ENCODE assay signal across 8 cellular contexts in the genomic region with DNA sequence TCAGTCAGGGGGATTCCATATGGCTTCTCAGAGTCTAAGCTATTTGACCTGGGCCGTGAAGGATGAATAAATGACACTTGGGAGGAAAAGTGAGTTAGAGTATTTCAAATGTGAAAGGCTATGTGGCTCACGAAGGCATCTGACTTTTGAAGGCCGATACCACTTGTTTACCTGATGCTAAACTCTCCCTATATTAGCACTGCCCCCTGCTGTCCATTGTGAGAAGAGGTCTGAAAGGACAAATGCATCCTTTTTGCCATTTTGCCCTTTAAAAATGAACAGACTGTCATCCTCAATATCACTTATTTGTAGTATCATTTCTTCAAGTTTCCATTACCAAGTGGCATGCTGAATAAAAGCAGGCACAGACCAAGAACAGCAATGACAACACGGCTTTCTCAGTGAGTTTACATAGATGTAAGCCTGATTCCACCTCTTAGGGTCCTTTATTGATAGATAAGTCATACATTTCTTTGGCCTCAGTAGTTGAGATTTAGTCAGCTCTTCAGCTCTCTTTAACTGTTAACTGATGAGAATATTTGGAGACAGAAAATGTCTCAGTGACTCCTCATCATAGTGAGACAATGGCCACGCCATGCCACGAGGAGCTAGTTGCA. TPM values are rescaled to one million over a fixed set of nuclear protein-coding genes. Genes with fewer than 3 reads are reported as not detected.
DNase-seq lines count a peak whose midpoint lies in the region; ATAC-seq and TF ChIP-seq lines count a peak whose summit lies in the region.

No MANE protein-coding gene starts in this region.

- peak; percentile 61 to 86 for DNase-seq in cardiac muscle cell (ENCODE audit: low read depth in 1 of 2, low spot score in 1 of 2)
- DNase-seq in cardiac septum (ENCODE audit: low spot score): no peak
- peak; percentile 71 for DNase-seq in NCI-H2196 (lab: John Stamatoyannopoulos, UW; ENCODE audit: unreplicated experiment)
- DNase-seq in activated CD4-positive, CD25-positive, alpha-beta regulatory T cell (lab: John Stamatoyannopoulos, UW): peak; percentile 17 to 43 (median 30)
- peak; percentile 70 for DNase-seq in midbrain (lab: John Stamatoyannopoulos, UW)
- DNase-seq in stimulated activated naive CD8-positive, alpha-beta T cell treated with anti-CD3 and anti-CD28 coated beads, Interleukin-15, amount 100 ng/mL, for 72 hours: peak; percentile 59 to 71

- no peaks in the 10 kb centered on the region for H3K27me3 Mint-ChIP-seq in dendritic cell treated with granulocyte-macrophage colony-stimulating factor and Interleukin-4, amounts not matched to agents 40 ng/mL and 50 ng/mL, for 4 days
- no peaks in the 10 kb centered on the region for H3K27me3 Mint-ChIP-seq in stimulated activated naive CD8-positive, alpha-beta T cell treated with anti-CD3 and anti-CD28 coated beads, Interleukin-15, amount 100 ng/mL, for 72 hours

- H3K4me3 Mint-ChIP-seq in dendritic cell treated with granulocyte-macrophage colony-stimulating factor and Interleukin-4, amounts not matched to agents 40 ng/mL and 50 ng/mL, for 4 days: no peak overlapping the region
- H3K4me3 Mint-ChIP-seq in stimulated activated naive CD8-positive, alpha-beta T cell treated with anti-CD3 and anti-CD28 coated beads, Interleukin-15, amount 100 ng/mL, for 72 hours: peak overlapping the region; percentile 48 to 67

- ATAC-seq in HG02798 (IDR thresholded peaks at IDR 0.05; ENCODE audit: poor library complexity, unreplicated experiment): peak; percentile 67
- ATAC-seq in stimulated activated naive CD8-positive, alpha-beta T cell treated with anti-CD3 and anti-CD28 coated beads, Interleukin-15, amount 100 ng/mL, for 72 hours: peak; percentile 78

- peaks cover 74% of the 10 kb centered on the region for H3K4me1 Mint-ChIP-seq in dendritic cell treated with granulocyte-macrophage colony-stimulating factor and Interleukin-4, amounts not matched to agents 40 ng/mL and 50 ng/mL, for 4 days (ENCODE audit: low read depth)
- peaks cover 92% of the 10 kb centered on the region for H3K4me1 Mint-ChIP-seq in stimulated activated naive CD8-positive, alpha-beta T cell treated with anti-CD3 and anti-CD28 coated beads, Interleukin-15, amount 100 ng/mL, for 72 hours

- H3K9me3 ChIP-seq in cardiac muscle cell (ENCODE audit: low read depth): no peaks in the 10 kb centered on the region

- H3K27ac Mint-ChIP-seq in dendritic cell treated with granulocyte-macrophage colony-stimulating factor and Interleukin-4, amounts not matched to agents 40 ng/mL and 50 ng/mL, for 4 days: peak overlapping the region; percentile 49
- H3K27ac Mint-ChIP-seq in stimulated activated naive CD8-positive, alpha-beta T cell treated with anti-CD3 and anti-CD28 coated beads, Interleukin-15, amount 100 ng/mL, for 72 hours: peak overlapping the region; percentile 67 to 87

- H3K9me3 Mint-ChIP-seq in dendritic cell treated with granulocyte-macrophage colony-stimulating factor and Interleukin-4, amounts not matched to agents 40 ng/mL and 50 ng/mL, for 4 days: no peaks in the 10 kb centered on the region
- no peaks in the 10 kb centered on the region for H3K9me3 Mint-ChIP-seq in stimulated activated naive CD8-positive, alpha-beta T cell treated with anti-CD3 and anti-CD28 coated beads, Interleukin-15, amount 100 ng/mL, for 72 hours

- H3K4me3 ChIP-seq in cardiac muscle cell: no peak overlapping the region

- peaks cover 14% of the 10 kb centered on the region for H3K27me3 ChIP-seq in cardiac muscle cell

- H3K4me1 ChIP-seq in cardiac muscle cell (ENCODE audit: low read depth): no peaks in the 10 kb centered on the region

- no peak overlapping the region for H3K27ac ChIP-seq in cardiac muscle cell

- H3K36me3 Mint-ChIP-seq in dendritic cell treated with granulocyte-macrophage colony-stimulating factor and Interleukin-4, amounts not matched to agents 40 ng/mL and 50 ng/mL, for 4 days (ENCODE audit: low read depth): peaks cover 51% of the 10 kb centered on the region

- TF ChIP-seq CTCF in cardiac muscle cell (IDR thresholded peaks at IDR 0.05; ENCODE audit: low read depth, low read length): peak; percentile 83

- H3K36me3 ChIP-seq in cardiac muscle cell: no peaks in the 10 kb centered on the region

- intact Hi-C loops in cardiac septum (cut with DNase I): loop anchor here (10.0 kb wide), 1 partner anchor 207 kb away; no protein-coding TSS in a partner anchor
- intact Hi-C loops in dendritic cell treated with granulocyte-macrophage colony-stimulating factor and Interleukin-4, amounts not matched to agents 40 ng/mL and 50 ng/mL, for 4 days (cut with micrococcal nuclease): no loop called here

RNA-seq across cellular contexts. Expression of gene DOCK10, which starts 40.1 kb away (rescaled TPM):
- total RNA-seq in cardiac muscle cell (not detected in 2 replicates), cardiac septum (2.6 TPM)
- polyA plus RNA-seq in cardiac muscle cell: 0.19 TPM in 1 of 2 replicates, not detected in the other
